8 cellular contexts compared by ENCODE assay signal in the genomic region with DNA sequence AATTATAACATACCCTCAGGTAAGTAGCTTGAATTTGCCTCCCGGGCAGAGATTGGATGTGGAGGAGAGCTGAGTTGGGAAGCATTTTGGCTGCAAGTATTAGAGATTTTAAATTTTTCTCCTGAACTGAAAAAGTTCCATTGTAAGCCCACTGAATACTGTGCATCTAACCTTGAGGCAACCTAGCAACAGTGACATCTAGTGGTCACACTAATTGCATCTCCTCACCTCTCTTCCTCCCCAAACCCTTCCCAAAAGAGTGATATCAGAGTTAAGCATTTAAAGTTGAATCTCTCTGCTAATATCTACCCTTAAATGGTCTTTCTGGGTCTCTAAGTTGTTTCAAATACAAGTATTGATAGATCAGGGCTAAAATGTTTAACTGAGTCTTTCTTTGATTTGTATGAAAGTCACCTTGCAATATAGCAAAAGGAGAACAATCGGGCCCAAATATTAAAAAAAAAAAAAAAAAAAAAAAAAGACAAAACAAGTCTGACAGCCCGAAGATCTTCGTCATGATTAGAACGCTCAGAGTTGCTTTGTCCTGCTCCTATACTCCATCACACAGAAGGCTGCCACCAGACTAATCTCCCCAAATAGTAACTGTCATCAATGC. TPM values are rescaled to one million over a fixed set of nuclear protein-coding genes. Genes with fewer than 3 reads are reported as not detected.
DNase-seq lines count a peak whose midpoint lies in the region; ATAC-seq, FAIRE-seq and TF ChIP-seq lines count a peak whose summit lies in the region.

No MANE protein-coding gene starts in this region.

- ATAC-seq in activated T-cell treated with anti-CD3 and anti-CD28 coated beads, Interleukin-2, amount 50 U/mL, for 72 hours (replicated peaks in 1 of 2): peak; percentile 31 to 45
- no peak for ATAC-seq in HG02973 (IDR thresholded peaks at IDR 0.05; ENCODE audit: unreplicated experiment)

- H3K79me1 ChIP-seq in mesendoderm (ENCODE audit: low read length): no peaks in the 10 kb centered on the region

- no peak overlapping the region for H2AK5ac ChIP-seq in mesendoderm (ENCODE audit: low read length)

- H3K27ac ChIP-seq in MM.1S (ENCODE audit: low read length) (no peak overlapping the region), mesendoderm (ENCODE audit: low read depth, low read length) (no peak overlapping the region)

- H3K18ac ChIP-seq in mesendoderm (ENCODE audit: low read length): no peak overlapping the region

- H3K27me3 Mint-ChIP-seq in activated T-cell treated with anti-CD3 and anti-CD28 coated beads, Interleukin-2, amount 50 U/mL, for 72 hours (ENCODE audit: low read depth): peaks cover 10% of the 10 kb centered on the region
- H3K27me3 Mint-ChIP-seq in activated T-cell treated with anti-CD3 and anti-CD28 coated beads, Interleukin-2, amount 50 U/mL, for 24 hours: peaks cover 7% of the 10 kb centered on the region

- no CpG with 5 or more reads among the region's 5 CpGs for WGBS in mesendoderm (ENCODE audit: extremely low coverage, insufficient coverage, low lambda C conversion rate)

- H3F3A ChIP-seq in MM.1S (ENCODE audit: insufficient read depth, low read length): no peaks in the 10 kb centered on the region

- H2BK15ac ChIP-seq in mesendoderm (replicated peaks; ENCODE audit: low read depth): no peak overlapping the region

- no peak overlapping the region for H3K23ac ChIP-seq in mesendoderm (ENCODE audit: low read length)

- no peaks in the 10 kb centered on the region for H3K9me2 ChIP-seq in MM.1S (replicated peaks; ENCODE audit: insufficient read depth, low read length)

- no peaks in the 10 kb centered on the region for H3K9me3 ChIP-seq in MM.1S (replicated peaks; ENCODE audit: insufficient read depth, low read length)

- H3K4ac ChIP-seq in mesendoderm (ENCODE audit: low read depth, low read length): no peak overlapping the region

- peak; percentile 53 for FAIRE-seq in endometrium (lab: Jason Lieb, UNC)

- no peak overlapping the region for H2AFZ ChIP-seq in MM.1S (ENCODE audit: low read length)

- H3K27me3 ChIP-seq in MM.1S (replicated peaks; ENCODE audit: insufficient read depth, low read length) (no peaks in the 10 kb centered on the region), mesendoderm (ENCODE audit: insufficient read depth, low read length, poor library complexity) (no peaks in the 10 kb centered on the region)

- peak; percentile 4 to 12 for DNase-seq in activated T-cell treated with anti-CD3 and anti-CD28 coated beads, Interleukin-2, amount 50 U/mL, for 72 hours
- DNase-seq in activated T-cell treated with anti-CD3 and anti-CD28 coated beads, Interleukin-2, amount 50 U/mL, for 24 hours: no peak
- DNase-seq in H4 (ENCODE audit: low spot score) (peak; percentile 68), MM.1S (peak; percentile 58), RPMI7951 (ENCODE audit: low read depth) (peak; percentile 52), mesendoderm (peak; percentile 64)

- H3K36me3 Mint-ChIP-seq in activated T-cell treated with anti-CD3 and anti-CD28 coated beads, Interleukin-2, amount 50 U/mL, for 72 hours (ENCODE audit: insufficient read depth in 2 of 2): no peaks in the 10 kb centered on the region
- H3K36me3 Mint-ChIP-seq in activated T-cell treated with anti-CD3 and anti-CD28 coated beads, Interleukin-2, amount 50 U/mL, for 24 hours (ENCODE audit: low read depth): no peaks in the 10 kb centered on the region

- H3K4me1 ChIP-seq in MM.1S (ENCODE audit: low read length) (no peaks in the 10 kb centered on the region), mesendoderm (ENCODE audit: control insufficient read depth, low read depth, low read length) (no peaks in the 10 kb centered on the region)

- H3K4me3 Mint-ChIP-seq in activated T-cell treated with anti-CD3 and anti-CD28 coated beads, Interleukin-2, amount 50 U/mL, for 72 hours: no peak overlapping the region
- H3K4me3 Mint-ChIP-seq in activated T-cell treated with anti-CD3 and anti-CD28 coated beads, Interleukin-2, amount 50 U/mL, for 24 hours: no peak overlapping the region

- H3K4me1 Mint-ChIP-seq in activated T-cell treated with anti-CD3 and anti-CD28 coated beads, Interleukin-2, amount 50 U/mL, for 72 hours (ENCODE audit: low read depth): no peaks in the 10 kb centered on the region
- H3K4me1 Mint-ChIP-seq in activated T-cell treated with anti-CD3 and anti-CD28 coated beads, Interleukin-2, amount 50 U/mL, for 24 hours (ENCODE audit: low read depth): no peaks in the 10 kb centered on the region

- no peak overlapping the region for H3K27ac Mint-ChIP-seq in activated T-cell treated with anti-CD3 and anti-CD28 coated beads, Interleukin-2, amount 50 U/mL, for 72 hours
- H3K27ac Mint-ChIP-seq in activated T-cell treated with anti-CD3 and anti-CD28 coated beads, Interleukin-2, amount 50 U/mL, for 24 hours: no peak overlapping the region

- H3K79me2 ChIP-seq in MM.1S (ENCODE audit: low read length) (no peaks in the 10 kb centered on the region), mesendoderm (ENCODE audit: control insufficient read depth, insufficient read depth, low read length) (no peaks in the 10 kb centered on the region)

- TF ChIP-seq CTCF in MM.1S (IDR thresholded peaks at IDR 0.05; ENCODE audit: low read length): peak; percentile 77

- H3K4me2 ChIP-seq in MM.1S (ENCODE audit: low read depth, low read length) (no peak overlapping the region), mesendoderm (ENCODE audit: low read length) (no peak overlapping the region)

- no peak overlapping the region for H2BK120ac ChIP-seq in mesendoderm (ENCODE audit: low read depth, low read length)

- H2BK5ac ChIP-seq in mesendoderm (ENCODE audit: low read length): no peak overlapping the region

- H4K5ac ChIP-seq in mesendoderm (ENCODE audit: low read length): no peak overlapping the region

- no peaks in the 10 kb centered on the region for H3K9me3 Mint-ChIP-seq in activated T-cell treated with anti-CD3 and anti-CD28 coated beads, Interleukin-2, amount 50 U/mL, for 72 hours
- H3K9me3 Mint-ChIP-seq in activated T-cell treated with anti-CD3 and anti-CD28 coated beads, Interleukin-2, amount 50 U/mL, for 24 hours: no peaks in the 10 kb centered on the region

- H3K56ac ChIP-seq in mesendoderm (ENCODE audit: low read length): no peak overlapping the region

- H3K4me3 ChIP-seq in MM.1S (ENCODE audit: low read length): no peak overlapping the region
- no peak overlapping the region for H3K4me3 ChIP-seq in mesendoderm (ENCODE audit: low read length)

- no peak overlapping the region for H4K8ac ChIP-seq in mesendoderm (ENCODE audit: low read depth, low read length)

- H3K36me3 ChIP-seq in MM.1S (replicated peaks; ENCODE audit: insufficient read depth, low read length): no peaks in the 10 kb centered on the region
- no peaks in the 10 kb centered on the region for H3K36me3 ChIP-seq in mesendoderm (ENCODE audit: control insufficient read depth, insufficient read depth, low read length)

- H4K20me1 ChIP-seq in MM.1S (ENCODE audit: insufficient read depth, low read length): no peaks in the 10 kb centered on the region

- no peak overlapping the region for H3K9ac ChIP-seq in MM.1S (ENCODE audit: low read length)
- no peak overlapping the region for H3K9ac ChIP-seq in mesendoderm (ENCODE audit: low read length)

RNA-seq across cellular contexts. Expression of gene DLX5, which starts 40.4 kb away (rescaled TPM):
- not detected for total RNA-seq in activated T-cell treated with anti-CD3 and anti-CD28 coated beads, Interleukin-2, amount 50 U/mL, for 72 hours
- 0.35 and 0.51 TPM in 2 replicates for total RNA-seq in H4 (2014; rRNA removed; shearing (Covaris generic))
- total RNA-seq in RPMI7951 (2014; rRNA removed; shearing (Covaris generic)): 0.48 and 0.59 TPM in 2 replicates
- 0.29 TPM for polyA plus RNA-seq in mesendoderm (2013, experiment 1 of 2)
- 0.42 TPM for polyA plus RNA-seq in mesendoderm (2013, experiment 2 of 2)

RNA-seq across cellular contexts. Expression of gene SDHAF3, which starts 52.4 kb away (rescaled TPM):
- total RNA-seq in activated T-cell treated with anti-CD3 and anti-CD28 coated beads, Interleukin-2, amount 50 U/mL, for 72 hours: 10 to 100 TPM; 16.1 to 19.0 TPM
- 48.2 and 62.1 TPM in 2 replicates for total RNA-seq in H4 (2014; rRNA removed; shearing (Covaris generic))
- total RNA-seq in RPMI7951 (2014; rRNA removed; shearing (Covaris generic)): 43.3 and 46.5 TPM in 2 replicates
- 22.3 TPM for polyA plus RNA-seq in mesendoderm (2013, experiment 1 of 2)
- 22.8 TPM for polyA plus RNA-seq in mesendoderm (2013, experiment 2 of 2)

RNA-seq across cellular contexts. Expression of gene DLX6, which starts 59.7 kb away (rescaled TPM):
- not detected for total RNA-seq in activated T-cell treated with anti-CD3 and anti-CD28 coated beads, Interleukin-2, amount 50 U/mL, for 72 hours
- 1.7 and 5.3 TPM in 2 replicates for total RNA-seq in H4 (2014; rRNA removed; shearing (Covaris generic))
- 0.20 and 1.2 TPM in 2 replicates for total RNA-seq in RPMI7951 (2014; rRNA removed; shearing (Covaris generic))
- polyA plus RNA-seq in mesendoderm (2013, experiment 1 of 2): 0.21 TPM
- 0.14 TPM for polyA plus RNA-seq in mesendoderm (2013, experiment 2 of 2)
